31 cellular contexts compared by ENCODE assay signal in genomic region chr19:4121815-4122214, GRCh38. TPM values are rescaled to one million over a fixed set of nuclear protein-coding genes. Genes with fewer than 3 reads are reported as not detected.
A peak's percentile ranks its signal among the peaks of the same experiment; 100 is the strongest.
DNase-seq lines count a peak whose midpoint lies in the region; ATAC-seq, FAIRE-seq and TF ChIP-seq lines count a peak whose summit lies in the region.
"Had no signal": no experiment of that assay in that cellular context is flagged by ENCODE, and none has a peak within 500 bp of the region (broad histone marks: within the 10 kb centered on the region; RNA-seq: fewer than 3 reads in every experiment).

No MANE protein-coding gene starts in this region.

- peak overlapping the region in 1 of 2 experiments; percentile 39; a peak in 1 of 6 replicates for H3K27ac ChIP-seq in A549
- H3K27ac ChIP-seq in OCI-LY7 (ENCODE audit: low read depth, low read length, poor library complexity, severe bottlenecking), result no peak overlapping the region

- H3K36me3 Mint-ChIP-seq in T-helper 2 cell treated with Interferon-gamma antibody and Interleukin-4, amounts not matched to agents 5 μg/mL and 100 μg/mL, for 36 hours (ENCODE audit: low read depth), result peaks cover 12% of the 10 kb centered on the region
- H3K36me3 Mint-ChIP-seq in brain (peaks cover 19% of the 10 kb centered on the region), naive B cell (peaks cover 0 to 5% of the 10 kb centered on the region in 2 donors)

- H3K9me3 Mint-ChIP-seq in T-helper 2 cell treated with Interferon-gamma antibody and Interleukin-4, amounts not matched to agents 5 μg/mL and 100 μg/mL, for 36 hours, result no peaks in the 10 kb centered on the region
- peaks cover 0 to 3% (median 0%) of the 10 kb centered on the region in 5 experiments for H3K9me3 Mint-ChIP-seq in brain
- no peaks in the 10 kb centered on the region for H3K9me3 Mint-ChIP-seq in naive B cell
- H3K9me3 Mint-ChIP-seq: activated naive CD4-positive, alpha-beta T cell treated with anti-CD3 and anti-CD28 coated beads, Interleukin-2, amount 50 U/mL, for 72 hours; activated T-helper 2 cell treated with anti-CD3 and anti-CD28 coated beads, Interferon-gamma antibody, Interleukin-2, Interleukin-4, amounts not matched to agents 10 μg/mL and 5 μg/mL and 100 μg/mL, durations not matched to agents 14 hours and 24 hours and 36 hours; endodermal cell; mesothelial cell of epicardium had no signal

- POLR2A ChIA-PET in A549 (lab: Yijun Ruan, JAX) (no interaction called here), OCI-LY7 (lab: Charles Lee) (no interaction called here)

- intact Hi-C loops in OCI-LY7 (cut with micrococcal nuclease; ENCODE audit: unreplicated experiment) (loop anchor here (5.0 kb wide), 1 partner anchor 135 kb away; the partner anchor contains the start of gene EEF2), posterior vena cava (cut with DNase I) (no loop called here)

- TF ChIP-seq CTCF in A549 (IDR thresholded peaks at IDR 0.05), result no peak
- no peak for TF ChIP-seq CTCF in brain (conservative IDR thresholded peaks at IDR 0.05)
- no peak for TF ChIP-seq CTCF in OCI-LY7 (conservative IDR thresholded peaks at IDR 0.05; ENCODE audit: low read length)

- H3K9me3 ChIP-seq in A549, result no peaks in the 10 kb centered on the region
- no peaks in the 10 kb centered on the region for H3K9me3 ChIP-seq in OCI-LY7 (ENCODE audit: low read length)
- H3K9me3 ChIP-seq: HAP-1, upper lobe of right lung had no signal

- H3K4me2 ChIP-seq in A549 (peak overlapping the region; percentile 71; the same call in 2 of the 3 replicates), OCI-LY7 (ENCODE audit: low read length) (no peak overlapping the region)

- H3K9me2 ChIP-seq in OCI-LY7 (ENCODE audit: insufficient read depth, low read length), result no peaks in the 10 kb centered on the region

- H3K27me3 Mint-ChIP-seq in T-helper 2 cell treated with Interferon-gamma antibody and Interleukin-4, amounts not matched to agents 5 μg/mL and 100 μg/mL, for 36 hours (ENCODE audit: low read depth), result no peaks in the 10 kb centered on the region
- H3K27me3 Mint-ChIP-seq in brain (peaks cover 7% of the 10 kb centered on the region), naive B cell (no peaks in the 10 kb centered on the region)
- H3K27me3 Mint-ChIP-seq: activated CD8-positive, alpha-beta memory T cell treated with anti-CD3 and anti-CD28 coated beads, Interleukin-2, amount 10 ng/mL, durations not matched to agents 7 days and 5 days had no signal

- peaks cover 27% of the 10 kb centered on the region for H3K36me3 ChIP-seq in OCI-LY7 (ENCODE audit: insufficient read depth, low read length)

- H3K4me1 ChIP-seq in A549 (peaks cover 16% of the 10 kb centered on the region), OCI-LY7 (ENCODE audit: insufficient read depth, low read length, poor library complexity, severe bottlenecking) (peaks cover 15% of the 10 kb centered on the region)

- FAIRE-seq in A549 (lab: Jason Lieb, UNC), result no peak
- FAIRE-seq: kidney, RCC 7860 had no signal

- no peak for DNase-seq in T-helper 2 cell treated with Interferon-gamma antibody and Interleukin-4, amounts not matched to agents 5 μg/mL and 100 μg/mL, for 36 hours (ENCODE audit: low spot score)
- DNase-seq in T-helper 2 cell (no peak), A549 (ENCODE audit: low read depth in 1 of 2, low spot score in 1 of 2) (no peak), naive B cell (no peak), OCI-LY7 (ENCODE audit: low spot score) (no peak), posterior vena cava (ENCODE audit: low spot score) (no peak)
- DNase-seq: activated CD8-positive, alpha-beta memory T cell treated with anti-CD3 and anti-CD28 coated beads, Interleukin-2, amount 10 ng/mL, durations not matched to agents 7 days and 5 days; aorta; endodermal cell; foreskin fibroblast; GDM1; head of caudate nucleus; kidney; NCI-H1694; NCI-H82; SIG-M5; stimulated activated naive CD8-positive, alpha-beta T cell treated with anti-CD3 and anti-CD28 coated beads, Interleukin-15, Interleukin-2, amounts not matched to agents 100 U/mL and 50 U/mL, for 24 hours; upper lobe of right lung had no signal

- peaks cover 13% of the 10 kb centered on the region for H3K79me2 ChIP-seq in OCI-LY7 (ENCODE audit: insufficient read depth, low read depth, low read length)

- no TSS peak for BruUV-seq in OCI-LY7 (replicated peaks; lab: Mats Ljungman, UMichigan)

- no peak for ATAC-seq in A549
- no peak for ATAC-seq in naive B cell (ENCODE audit: low read depth in 2 of 2)
- no peak for ATAC-seq in HG03108 (IDR thresholded peaks at IDR 0.05; ENCODE audit: unreplicated experiment)
- ATAC-seq: activated CD8-positive, alpha-beta memory T cell treated with anti-CD3 and anti-CD28 coated beads, Interleukin-2, amount 10 ng/mL, durations not matched to agents 7 days and 5 days; activated naive CD4-positive, alpha-beta T cell treated with anti-CD3 and anti-CD28 coated beads, Interleukin-2, amount 50 U/mL, for 72 hours; esophagus mucosa; stimulated activated naive CD8-positive, alpha-beta T cell treated with anti-CD3 and anti-CD28 coated beads, Interleukin-15, Interleukin-2, amounts not matched to agents 100 U/mL and 50 U/mL, for 24 hours; upper lobe of right lung had no signal

- TF ChIP-seq EP300 in A549 (IDR thresholded peaks at IDR 0.05), result no peak

- H2AFZ ChIP-seq in OCI-LY7 (ENCODE audit: low read length), result no peak overlapping the region

- CTCF ChIA-PET in A549 (lab: Yijun Ruan, JAX), result no interaction called here
- CTCF ChIA-PET in OCI-LY7 (lab: Charles Lee; ENCODE audit: unreplicated experiment), result no interaction called here

- no peak for TF ChIP-seq POLR2A in A549 (IDR thresholded peaks at IDR 0.05; ENCODE audit: low read length)

- H3K4me3 Mint-ChIP-seq in T-helper 2 cell treated with Interferon-gamma antibody and Interleukin-4, amounts not matched to agents 5 μg/mL and 100 μg/mL, for 36 hours, result peak overlapping the region; percentile 32
- H3K4me3 Mint-ChIP-seq in brain (peak overlapping the region in 3 of 5 experiments; percentile 22 to 67 (median 51)), naive B cell (peak overlapping the region in 3 of 8 donors; percentile 28 to 80 (median 39))

- peak overlapping the region; percentile 26 for H3K27ac Mint-ChIP-seq in T-helper 2 cell treated with Interferon-gamma antibody and Interleukin-4, amounts not matched to agents 5 μg/mL and 100 μg/mL, for 36 hours
- H3K27ac Mint-ChIP-seq in brain (peak overlapping the region in 2 of 5 experiments; percentile 24 to 55), naive B cell (peak overlapping the region in 4 of 6 donors; percentile 42 to 95 (median 66))

- no peaks in the 10 kb centered on the region for H4K20me1 ChIP-seq in OCI-LY7 (ENCODE audit: insufficient read depth, low read length)

- peaks cover 20% of the 10 kb centered on the region for H3K4me1 Mint-ChIP-seq in T-helper 2 cell treated with Interferon-gamma antibody and Interleukin-4, amounts not matched to agents 5 μg/mL and 100 μg/mL, for 36 hours (ENCODE audit: low read depth)
- H3K4me1 Mint-ChIP-seq in brain (peaks cover 31% of the 10 kb centered on the region), naive B cell (peaks cover 31 to 37% (median 35%) of the 10 kb centered on the region in 3 donors)

- no CpG with 5 or more reads among the region's 4 CpGs for whole genome bisulfite sequencing in A549 (ENCODE audit: missing lambda C conversion rate)

- no peak for TF ChIP-seq RAD21 in A549 (conservative IDR thresholded peaks at IDR 0.05 in 1 of 2, IDR thresholded peaks at IDR 0.05 in 1 of 2)

- no peak overlapping the region for H3K4me3 ChIP-seq in A549
- no peak overlapping the region for H3K4me3 ChIP-seq in OCI-LY7 (ENCODE audit: low read depth, low read length, poor library complexity, severe bottlenecking)

TF ChIP-seq in A549, 52 proteins besides CTCF, POLR2A, EP300 and RAD21 (continues in another document):
- no peak for TF ChIP-seq KDM5A (IDR thresholded peaks at IDR 0.05)
- TF ChIP-seq ESRRA (IDR thresholded peaks at IDR 0.05; ENCODE audit: borderline replicate concordance, low read length), result no peak
- TF ChIP-seq MAX (IDR thresholded peaks at IDR 0.05), result no peak

RNA-seq across cellular contexts. Expression of gene MAP2K2, which starts 2.1 kb away (rescaled TPM):
- polyA plus RNA-seq in A549 (2011; rRNA removed) (40.4 and 41.7 TPM in 2 replicates), A549 (2017; fragmentation: RNase III; extraction: RNeasy Plus Mini Kit Qiagen cat#74134 plus additional on column Dnase treatment) (98.5 to 116 TPM (median 115 TPM) in 3 replicates), brain (ENCODE audit: insufficient read depth, low read depth, low replicate concordance) (266 TPM), naive B cell (ENCODE audit: low read depth in 6 of 6) (10 to 100 TPM; 50.3 to 88.0 (median 69.5) TPM)
- polyA plus RNA-seq in A549 (2012; cell fraction: cytosol; rRNA removed), result 129 and 151 TPM in 2 replicates
- 146 and 171 TPM in 2 replicates for polyA plus RNA-seq in A549 (2012; cell fraction: nucleus; rRNA removed)
- 51.6 and 58.5 TPM in 2 replicates for polyA minus RNA-seq in A549 (2011; rRNA and poly(A)+ RNA removed)
- 84.7 and 105 TPM in 2 replicates for total RNA-seq in OCI-LY7 (2014; rRNA removed; shearing (Covaris generic))
- total RNA-seq in OCI-LY7 (2022) (116 and 120 TPM in 2 replicates), posterior vena cava (10 to 100 TPM; 82.8 to 88.4 TPM)

RNA-seq across cellular contexts. Expression of gene CREB3L3, which starts 31.6 kb away (rescaled TPM):
- 0.05 and 0.07 TPM in 2 replicates for polyA plus RNA-seq in A549 (2011; rRNA removed)
- polyA plus RNA-seq in A549 (2012; cell fraction: cytosol; rRNA removed), result 0.01 and 0.04 TPM in 2 replicates
- polyA plus RNA-seq in A549 (2012; cell fraction: nucleus; rRNA removed), result 0.09 TPM in 1 of 2 replicates, not detected in the other
- polyA plus RNA-seq in A549 (2017; fragmentation: RNase III; extraction: RNeasy Plus Mini Kit Qiagen cat#74134 plus additional on column Dnase treatment), result 0.05 to 0.20 TPM (median 0.08 TPM) in 3 replicates
- 0.45 TPM in 1 of 2 replicates, not detected in the other for polyA minus RNA-seq in A549 (2011; rRNA and poly(A)+ RNA removed)
- 0.39 TPM for polyA plus RNA-seq in brain (ENCODE audit: insufficient read depth, low read depth, low replicate concordance)
- not detected for polyA plus RNA-seq in naive B cell (ENCODE audit: low read depth in 6 of 6)
- 0.08 and 0.09 TPM in 2 replicates for total RNA-seq in OCI-LY7 (2014; rRNA removed; shearing (Covaris generic))
- not detected in 2 replicates for total RNA-seq in OCI-LY7 (2022)
- not detected for total RNA-seq in posterior vena cava
- total RNA-seq: aorta, cardiac septum, esophagus mucosa, kidney, LHCN-M2, mesothelial cell of epicardium, NCI-H460, omental fat pad, temporal lobe, upper lobe of right lung had no signal

RNA-seq across cellular contexts. Expression of gene ZBTB7A, which starts 55.1 kb away (rescaled TPM):
- polyA plus RNA-seq in A549 (2011; rRNA removed) (2.2 and 2.3 TPM in 2 replicates), A549 (2017; fragmentation: RNase III; extraction: RNeasy Plus Mini Kit Qiagen cat#74134 plus additional on column Dnase treatment) (10.2 to 11.6 TPM (median 11.4 TPM) in 3 replicates), brain (ENCODE audit: insufficient read depth, low read depth, low replicate concordance) (17.0 TPM), naive B cell (ENCODE audit: low read depth in 6 of 6) (10 to 100 TPM; 13.5 to 41.2 (median 21.2) TPM)
- polyA plus RNA-seq in A549 (2012; cell fraction: cytosol; rRNA removed), result 7.0 and 12.5 TPM in 2 replicates
- 15.8 and 26.9 TPM in 2 replicates for polyA plus RNA-seq in A549 (2012; cell fraction: nucleus; rRNA removed)
- 2.6 and 3.7 TPM in 2 replicates for polyA minus RNA-seq in A549 (2011; rRNA and poly(A)+ RNA removed)
- total RNA-seq in OCI-LY7 (2014; rRNA removed; shearing (Covaris generic)), result 13.1 and 17.2 TPM in 2 replicates
- total RNA-seq in OCI-LY7 (2022) (29.3 and 31.2 TPM in 2 replicates), posterior vena cava (10 to 100 TPM; 41.8 to 50.6 TPM)
